Comparison of ENCODE assay signal across 8 cellular contexts in the genomic region with DNA sequence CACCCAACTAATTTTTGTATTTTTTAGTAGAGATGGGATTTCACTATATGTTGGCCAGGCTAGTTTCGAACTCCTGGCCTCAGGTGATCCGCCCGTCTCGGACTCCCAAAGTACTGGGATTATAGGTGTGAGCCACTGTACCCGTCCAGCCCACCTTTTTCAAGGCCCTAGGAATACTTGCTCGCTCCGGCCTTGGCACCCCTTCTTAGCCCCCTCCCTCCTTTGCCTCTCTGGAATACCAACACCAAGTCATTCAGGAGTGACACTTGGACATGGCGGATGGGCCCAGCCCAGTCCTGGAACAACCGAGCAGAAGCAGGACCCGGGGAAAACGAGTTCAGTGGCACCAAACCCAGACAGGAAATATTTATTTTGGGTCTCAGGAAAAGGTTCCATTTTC.
"Had no signal": no experiment of that assay in that cellular context is flagged by ENCODE, and none has a peak within 500 bp of the region (broad histone marks: within the 10 kb centered on the region; RNA-seq: fewer than 3 reads in every experiment).

No MANE protein-coding gene starts in this region.

- ATAC-seq: right cardiac atrium; SK-N-SH treated with all-trans-retinoic acid at 6 μM for 48 hours; stimulated activated memory B cell treated with anti-CD40 and anti-IgM and Interleukin-4, amounts not matched to agents 10 μg/mL and 1 μg/mL and 100 μg/mL, for 72 hours had no signal

- H3K27me3 ChIP-seq: transverse colon had no signal

- DNase-seq: activated B cell treated with CpG ODN at 0.5 μM for 24 hours; activated CD4-positive, alpha-beta T cell treated with anti-CD3 and anti-CD28 coated beads, Interleukin-2, amount 10 ng/mL, durations not matched to agents 7 days and 5 days; activated naive CD4-positive, alpha-beta T cell treated with anti-CD3 and anti-CD28 coated beads, Interleukin-2, amount 50 U/mL, for 16 hours; transverse colon had no signal

- H3K9me3 ChIP-seq: transverse colon had no signal

- H3K4me3 ChIP-seq: smooth muscle cell, transverse colon had no signal
